Comparison of ENCODE assay signal across 24 cellular contexts in the genomic region with DNA sequence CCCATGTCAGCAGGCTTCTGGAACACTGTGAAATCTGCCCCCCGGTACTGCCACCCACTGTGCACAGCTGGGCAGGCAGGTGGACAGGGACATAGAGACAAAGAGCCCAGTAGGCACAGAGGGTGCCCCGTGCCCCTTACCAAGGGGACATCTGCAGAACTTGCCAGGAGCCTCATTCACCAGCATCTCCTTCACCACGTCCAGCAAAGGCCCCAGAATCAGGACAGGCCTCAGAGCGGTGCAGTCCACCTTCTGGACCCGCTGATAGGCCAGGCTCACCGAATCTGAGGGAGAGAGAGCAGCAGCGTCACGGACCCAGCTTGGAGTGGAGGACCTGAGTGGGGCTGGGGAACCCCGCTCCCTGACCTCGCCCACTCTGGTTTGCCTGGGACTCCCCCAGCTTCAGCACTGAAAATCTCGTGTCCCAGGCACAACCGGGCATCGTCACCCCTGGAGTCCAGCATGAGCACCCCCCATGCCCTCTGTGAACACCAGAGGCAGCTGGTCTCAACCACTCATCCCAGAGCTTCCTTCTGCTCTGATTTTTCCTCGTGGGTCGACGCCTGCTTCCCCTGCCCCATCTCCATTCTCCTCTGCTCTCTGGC.
A peak's percentile ranks its signal among the peaks of the same experiment; 100 is the strongest.
DNase-seq lines count a peak whose midpoint lies in the region; ATAC-seq, FAIRE-seq and TF ChIP-seq lines count a peak whose summit lies in the region.
"Had no signal": no experiment of that assay in that cellular context is flagged by ENCODE, and none has a peak within 500 bp of the region (broad histone marks: within the 10 kb centered on the region; RNA-seq: fewer than 3 reads in every experiment).

No MANE protein-coding gene starts in this region.

- H3K56ac ChIP-seq in H1 (replicated peaks; ENCODE audit: insufficient read length, low read depth, low read length), result no peak overlapping the region

- WGBS in H1 (ENCODE audit: extremely low coverage in 1 of 2, insufficient coverage in 1 of 2, insufficient read length in 1 of 2, insufficient replicate concordance in 2 of 2, low coverage in 1 of 2, low lambda C conversion rate in 2 of 2, missing lambda C conversion rate in 1 of 2), 2 experiments, result 88% methylated on average over 13 of the region's 16 CpGs; no CpG with 5 or more reads in 1 of the 2 experiments
- WGBS in spleen, 5 donors, result 90 to 95% (median 92%) methylated on average over 11 to 16 of the region's 16 CpGs

- H3K27me3 Mint-ChIP-seq in GM23338 (ENCODE audit: insufficient read depth, low read depth, poor library complexity), result peaks cover 2% of the 10 kb centered on the region
- H3K27me3 Mint-ChIP-seq: CD4-positive, CD25-positive, alpha-beta regulatory T cell; CD8-positive, alpha-beta memory T cell had no signal

- H3K4me1 Mint-ChIP-seq in GM23338, result peaks cover 7% of the 10 kb centered on the region

- peak overlapping the region; percentile 57 for H3K27ac Mint-ChIP-seq in GM23338

- TF ChIP-seq EP300 in H1 (IDR thresholded peaks at IDR 0.05; ENCODE audit: borderline replicate concordance in 1 of 2, low read depth in 2 of 2, low read length in 2 of 2), result no peak

- no peak for FAIRE-seq in H1 (lab: Jason Lieb, UNC)
- FAIRE-seq: A204.1, GM12892, GM18507, HTR-8/SVneo, K562 had no signal

- H3K4me3 Mint-ChIP-seq in GM23338, result no peak overlapping the region
- H3K4me3 Mint-ChIP-seq: CD4-positive, CD25-positive, alpha-beta regulatory T cell had no signal

- no peak for TF ChIP-seq RAD21 in H1 (IDR thresholded peaks at IDR 0.05 in 1 of 2, conservative IDR thresholded peaks at IDR 0.05 in 1 of 2; ENCODE audit: low read depth in 2 of 2, low read length in 2 of 2)

- H3K4me3 ChIP-seq in GM23338 (no peak overlapping the region), RWPE2 (ENCODE audit: severe bottlenecking) (no peak overlapping the region), H1 (ENCODE audit: extremely low read depth in 1 of 4, insufficient read depth in 2 of 4, low read depth in 3 of 4, low read length in 4 of 4) (no peak overlapping the region), spleen (no peak overlapping the region)
- H3K4me3 ChIP-seq: K562 had no signal

- CTCF ChIA-PET in H1 (lab: Charles Lee; ENCODE audit: partially characterized antibody), result interaction anchor here (0.6 to 1.3 kb wide), 3 partner anchors 10 to 631 kb away, joined by 3 read pairs; no protein-coding TSS in a partner anchor

- POLR2A ChIA-PET in H1 (lab: Charles Lee; ENCODE audit: partially characterized antibody), result no interaction called here

- ATAC-seq in GM23338 (no peak), RWPE2 (ENCODE audit: low read depth) (no peak), GM18907 (IDR thresholded peaks at IDR 0.05; ENCODE audit: unreplicated experiment) (no peak)
- ATAC-seq: K562 had no signal

- H3K9me3 Mint-ChIP-seq in GM23338, result no peaks in the 10 kb centered on the region
- H3K9me3 Mint-ChIP-seq: CD4-positive, CD25-positive, alpha-beta regulatory T cell; CD8-positive, alpha-beta memory T cell had no signal

- intact Hi-C loops in spleen (cut with DNase I; ENCODE audit: low total_unique reads), result no loop called here

- H4K5ac ChIP-seq in H1 (ENCODE audit: insufficient read length, low read depth, low read length), result no peak overlapping the region

- peak overlapping the region; percentile 52; the same call in 1 of the 2 replicates for H2BK5ac ChIP-seq in H1 (ENCODE audit: low read depth, low read length)

- no peaks in the 10 kb centered on the region for H3K9me3 ChIP-seq in RWPE2 (ENCODE audit: severe bottlenecking)
- no peaks in the 10 kb centered on the region for H3K9me3 ChIP-seq in H1 (ENCODE audit: insufficient read depth in 2 of 2, low read depth in 1 of 2, low read length in 1 of 2)
- H3K9me3 ChIP-seq in spleen, result no peaks in the 10 kb centered on the region
- H3K9me3 ChIP-seq: BE2C had no signal

- no peak overlapping the region for H3K18ac ChIP-seq in H1 (ENCODE audit: extremely low read depth, low read length)

- H3F3A ChIP-seq in GM23338 (replicated peaks; ENCODE audit: low read depth), result no peaks in the 10 kb centered on the region

- TF ChIP-seq CTCF in GM23338 (conservative IDR thresholded peaks at IDR 0.05; ENCODE audit: low read depth in 2 of 2), result no peak
- TF ChIP-seq CTCF in RWPE2 (IDR thresholded peaks at IDR 0.05; ENCODE audit: poor library complexity, severe bottlenecking), result no peak
- TF ChIP-seq CTCF in H1 (IDR thresholded peaks at IDR 0.05; ENCODE audit: control extremely low read depth in 1 of 3, insufficient read depth in 1 of 3, low read depth in 1 of 3, low read length in 3 of 3), result no peak
- TF ChIP-seq CTCF in spleen (IDR thresholded peaks at IDR 0.05 in 8 of 11, conservative IDR thresholded peaks at IDR 0.05 in 3 of 11), result no peak

- no peak overlapping the region for H2AFZ ChIP-seq in GM23338
- H2AFZ ChIP-seq in H1 (ENCODE audit: low read length), result no peak overlapping the region

- H3K14ac ChIP-seq in H1 (ENCODE audit: insufficient read length), result no peak overlapping the region

- no peaks in the 10 kb centered on the region; the same call in 1 of the 2 replicates for H3K79me2 ChIP-seq in GM23338 (replicated peaks; ENCODE audit: insufficient read depth)
- no peaks in the 10 kb centered on the region for H3K79me2 ChIP-seq in H1 (ENCODE audit: control insufficient read depth in 1 of 2, insufficient read depth in 2 of 2, low read length in 2 of 2)

- H3K36me3 ChIP-seq in GM23338 (ENCODE audit: insufficient read depth) (peaks cover 20% of the 10 kb centered on the region; the same call in 1 of the 2 replicates), RWPE2 (ENCODE audit: low read depth) (peaks cover 94% of the 10 kb centered on the region), H1 (ENCODE audit: control insufficient read depth in 2 of 4, insufficient read depth in 4 of 4, low read length in 3 of 4) (peaks cover 6 to 45% (median 25%) of the 10 kb centered on the region in 4 experiments), spleen (peaks cover 0 to 94% (median 5%) of the 10 kb centered on the region in 6 donors)

- no peak overlapping the region for H4K8ac ChIP-seq in H1 (ENCODE audit: extremely low read depth, insufficient read depth, low read length)

- H3K23ac ChIP-seq in H1 (ENCODE audit: insufficient read length), result no peak overlapping the region

- H3K27me3 ChIP-seq in GM23338 (ENCODE audit: insufficient read depth), result no peaks in the 10 kb centered on the region
- no peaks in the 10 kb centered on the region for H3K27me3 ChIP-seq in RWPE2 (ENCODE audit: insufficient read depth, poor library complexity, severe bottlenecking)
- H3K27me3 ChIP-seq in H1 (replicated peaks in 1 of 4; ENCODE audit: control insufficient read depth in 3 of 4, extremely low read depth in 1 of 4, insufficient read depth in 3 of 4, low read length in 3 of 4), result no peaks in the 10 kb centered on the region
- H3K27me3 ChIP-seq in spleen (replicated peaks in 1 of 7), result no peaks in the 10 kb centered on the region
- H3K27me3 ChIP-seq: BE2C had no signal

- H3K36me3 Mint-ChIP-seq in GM23338 (ENCODE audit: low read depth), result peaks cover 60% of the 10 kb centered on the region
- H3K36me3 Mint-ChIP-seq: CD4-positive, CD25-positive, alpha-beta regulatory T cell had no signal

- no peak overlapping the region for H2BK120ac ChIP-seq in H1 (replicated peaks; ENCODE audit: low read depth, low read length)

- H3K4ac ChIP-seq in H1 (replicated peaks; ENCODE audit: insufficient read length, low read depth, low read length), result no peak overlapping the region

- H3K9ac ChIP-seq in H1 (replicated peaks in 1 of 4; ENCODE audit: extremely low read depth in 1 of 4, low read depth in 3 of 4, low read length in 3 of 4), result no peak overlapping the region

- DNase-seq in GM23338 (ENCODE audit: low spot score) (no peak), RWPE2 (ENCODE audit: low spot score) (peak; percentile 51), H1 (ENCODE audit: low read depth in 1 of 2, low spot score in 2 of 2) (no peak), spleen (peak; percentile 47), SIG-M5 (lab: John Stamatoyannopoulos, UW) (no peak), HT-29 (ENCODE audit: low spot score) (no peak)
- DNase-seq: ACHN; BE2C; C1 segment of cervical spinal cord; CD4-positive, CD25-positive, alpha-beta regulatory T cell; CD8-positive, alpha-beta memory T cell; COR-L47; DMS 273 treated with DMSO at 0.1 percent for 48 hours; DMS53; GDM1; HCEC 1CT; IMR-90 had no signal

- no peak overlapping the region for H2AK5ac ChIP-seq in H1 (ENCODE audit: low read depth, low read length)

- no peak overlapping the region for H3K4me2 ChIP-seq in GM23338
- H3K4me2 ChIP-seq in H1 (ENCODE audit: insufficient read depth in 1 of 2, low read depth in 2 of 2, low read length in 2 of 2), result no peak overlapping the region

- H2BK12ac ChIP-seq in H1 (ENCODE audit: low read depth, low read length), result no peak overlapping the region

- no peak for TF ChIP-seq POLR2A in H1 (IDR thresholded peaks at IDR 0.05; ENCODE audit: control extremely low read depth in 1 of 2, low read depth in 2 of 2, low read length in 2 of 2)
- no peak for TF ChIP-seq POLR2A in spleen (IDR thresholded peaks at IDR 0.05)

- no peaks in the 10 kb centered on the region for H3K9me2 ChIP-seq in GM23338 (ENCODE audit: insufficient read depth)

- H3K4me1 ChIP-seq in GM23338 (ENCODE audit: insufficient read depth) (peaks cover 6% of the 10 kb centered on the region), RWPE2 (ENCODE audit: insufficient read depth, poor library complexity, severe bottlenecking) (no peaks in the 10 kb centered on the region), H1 (replicated peaks in 1 of 4; ENCODE audit: control insufficient read depth in 3 of 4, insufficient read depth in 4 of 4, low read length in 3 of 4) (peaks cover 0 to 5% (median under 1%) of the 10 kb centered on the region in 4 experiments; a peak in 4 of 7 replicates), spleen (no peaks in the 10 kb centered on the region)
- H3K4me1 ChIP-seq: BE2C had no signal

- H4K20me1 ChIP-seq in GM23338 (replicated peaks; ENCODE audit: insufficient read depth), result no peaks in the 10 kb centered on the region
- H4K20me1 ChIP-seq in H1 (replicated peaks in 1 of 2; ENCODE audit: control insufficient read depth in 1 of 2, insufficient read depth in 2 of 2, low read length in 2 of 2), result no peaks in the 10 kb centered on the region

- no peaks in the 10 kb centered on the region; the same call in 1 of the 2 replicates for H3K79me1 ChIP-seq in H1 (ENCODE audit: low read depth, low read length)

- no peak overlapping the region for H2BK20ac ChIP-seq in H1 (ENCODE audit: low read length)

- H3K27ac ChIP-seq in GM23338 (ENCODE audit: low read depth) (no peak overlapping the region), RWPE2 (ENCODE audit: poor library complexity, severe bottlenecking) (no peak overlapping the region), H1 (ENCODE audit: low read depth, low read length) (no peak overlapping the region; the same call in 1 of the 2 replicates), spleen (no peak overlapping the region)
- H3K27ac ChIP-seq: HL-60 had no signal

- no peak overlapping the region for H4K91ac ChIP-seq in H1 (replicated peaks; ENCODE audit: insufficient read length, low read length)

- H2BK15ac ChIP-seq in H1 (ENCODE audit: low read length), result no peak overlapping the region

- H3K23me2 ChIP-seq in H1 (ENCODE audit: low read depth, low read length), result no peaks in the 10 kb centered on the region

TF ChIP-seq in GM23338, 12 proteins besides CTCF, POLR2A, EP300 and RAD21 (continues in another document):
- TF ChIP-seq ZNF114 (CRISPR knock-in tag; IDR thresholded peaks at IDR 0.05) (no peak), STAT1 (IDR thresholded peaks at IDR 0.05; ENCODE audit: unreplicated experiment) (no peak)

Comparison
In these comparisons a context has a peak if more than half of its experiments do, and no peak if none do; other contexts are left out.
1. DNase-seq: peak in RWPE2 (single experiment) and spleen (single experiment); none in GM23338 (single experiment), H1 (0 of 2), SIG-M5 (single experiment) and HT-29 (single experiment).